8 cellular contexts compared by ENCODE assay signal in genomic region chr5:72955143-72955767, GRCh38. TPM values are rescaled to one million over a fixed set of nuclear protein-coding genes. Genes with fewer than 3 reads are reported as not detected.
DNase-seq lines count a peak whose midpoint lies in the region; ATAC-seq and TF ChIP-seq lines count a peak whose summit lies in the region.

No MANE protein-coding gene starts in this region.

- intact Hi-C loops in breast epithelium (cut with DNase I; ENCODE audit: low total_unique reads) (no loop called here), left lung (cut with DNase I) (no loop called here)

- H3K27ac ChIP-seq in breast epithelium (peak overlapping the region; percentile 96 to 99), left lung (peak overlapping the region; percentile 96 to 99), stomach smooth muscle (ENCODE audit: low read length) (peak overlapping the region; percentile 95)

- no peak for TF ChIP-seq RAD21 in Ishikawa (IDR thresholded peaks at IDR 0.05; ENCODE audit: low read depth)

- no peak for TF ChIP-seq EP300 in Ishikawa (IDR thresholded peaks at IDR 0.05; ENCODE audit: borderline replicate concordance)

- ATAC-seq in GM21717 (IDR thresholded peaks at IDR 0.05; ENCODE audit: unreplicated experiment) = peak; percentile 34
- peak; percentile 63 for ATAC-seq in left lung

- H3K4me1 ChIP-seq in breast epithelium (no peaks in the 10 kb centered on the region), left lung (peaks cover 9 to 74% of the 10 kb centered on the region in 2 donors), stomach smooth muscle (ENCODE audit: control insufficient read depth, insufficient read depth, low read length) (no peaks in the 10 kb centered on the region)

- H3K9me3 ChIP-seq in breast epithelium (no peaks in the 10 kb centered on the region), left lung (no peaks in the 10 kb centered on the region), stomach smooth muscle (ENCODE audit: control insufficient read depth in 2 of 2, low read length in 2 of 2) (no peaks in the 10 kb centered on the region)

- peak overlapping the region; percentile 76 to 88 for H3K9ac ChIP-seq in stomach smooth muscle (ENCODE audit: low read length in 2 of 2)

- H3K36me3 ChIP-seq in breast epithelium (no peaks in the 10 kb centered on the region), left lung (no peaks in the 10 kb centered on the region), stomach smooth muscle (ENCODE audit: control insufficient read depth in 2 of 2, insufficient read depth in 2 of 2, low read length in 2 of 2) (no peaks in the 10 kb centered on the region)

- in situ Hi-C loops in G401 (cut with HindIII; ENCODE audit: low sequenced_read_pairs) = no loop called here

- no peak for TF ChIP-seq POLR2A in breast epithelium (IDR thresholded peaks at IDR 0.05)

- no peaks in the 10 kb centered on the region for H3K27me3 ChIP-seq in breast epithelium
- H3K27me3 ChIP-seq in left lung = no peaks in the 10 kb centered on the region
- no peaks in the 10 kb centered on the region for H3K27me3 ChIP-seq in stomach smooth muscle (ENCODE audit: control insufficient read depth in 1 of 2, insufficient read depth in 2 of 2, low read length in 2 of 2)

- DNase-seq in G401 (ENCODE audit: low spot score) (peak; percentile 6), breast epithelium (ENCODE audit: low spot score in 2 of 2) (peak in 1 of 2 donors; percentile 71), left lung (peak in 1 of 2 donors; percentile 91), hepatic stellate cell (ENCODE audit: low spot score) (no peak), NCI-H2171 treated with DMSO at 0.1 percent for 48 hours (lab: John Stamatoyannopoulos, UW) (no peak)

- TF ChIP-seq CTCF in breast epithelium (IDR thresholded peaks at IDR 0.05) = no peak
- no peak for TF ChIP-seq CTCF in left lung (IDR thresholded peaks at IDR 0.05)

- peak overlapping the region; percentile 72 to 90 (median 88) for H3K4me3 ChIP-seq in breast epithelium
- peak overlapping the region; percentile 81 to 86 for H3K4me3 ChIP-seq in left lung
- peak overlapping the region; percentile 87 to 89 for H3K4me3 ChIP-seq in stomach smooth muscle (ENCODE audit: low read length in 2 of 2)

TF ChIP-seq in Ishikawa, 13 proteins besides CTCF, POLR2A, EP300 and RAD21:
- peak; percentile 53 for TF ChIP-seq NFIC (IDR thresholded peaks at IDR 0.05)
- no peak for TF ChIP-seq REST (IDR thresholded peaks at IDR 0.05; ENCODE audit: low read depth)

RNA-seq across cellular contexts. Expression of gene FCHO2, which starts 0.6 kb away (rescaled TPM):
- total RNA-seq in G401 (2014; rRNA removed; shearing (Covaris generic)) = 9.6 and 10.9 TPM in 2 replicates
- total RNA-seq in breast epithelium = 10 to 100 TPM; 30.5 to 58.8 (median 46.7) TPM
- 10 to 100 TPM; 57.9 to 71.1 TPM for total RNA-seq in left lung
